Comparison of ENCODE assay signal across 1 cellular context in genomic region chr1:201153474-201154388, GRCh38.
A peak's percentile ranks its signal among the peaks of the same experiment; 100 is the strongest.
TF ChIP-seq lines count a peak whose summit lies in the region.

No MANE protein-coding gene starts in this region.

TF ChIP-seq in K562, 482 proteins besides CTCF, POLR2A, EP300 and RAD21 (continued from another document and continues in another):
- TF ChIP-seq, protein P1, sequence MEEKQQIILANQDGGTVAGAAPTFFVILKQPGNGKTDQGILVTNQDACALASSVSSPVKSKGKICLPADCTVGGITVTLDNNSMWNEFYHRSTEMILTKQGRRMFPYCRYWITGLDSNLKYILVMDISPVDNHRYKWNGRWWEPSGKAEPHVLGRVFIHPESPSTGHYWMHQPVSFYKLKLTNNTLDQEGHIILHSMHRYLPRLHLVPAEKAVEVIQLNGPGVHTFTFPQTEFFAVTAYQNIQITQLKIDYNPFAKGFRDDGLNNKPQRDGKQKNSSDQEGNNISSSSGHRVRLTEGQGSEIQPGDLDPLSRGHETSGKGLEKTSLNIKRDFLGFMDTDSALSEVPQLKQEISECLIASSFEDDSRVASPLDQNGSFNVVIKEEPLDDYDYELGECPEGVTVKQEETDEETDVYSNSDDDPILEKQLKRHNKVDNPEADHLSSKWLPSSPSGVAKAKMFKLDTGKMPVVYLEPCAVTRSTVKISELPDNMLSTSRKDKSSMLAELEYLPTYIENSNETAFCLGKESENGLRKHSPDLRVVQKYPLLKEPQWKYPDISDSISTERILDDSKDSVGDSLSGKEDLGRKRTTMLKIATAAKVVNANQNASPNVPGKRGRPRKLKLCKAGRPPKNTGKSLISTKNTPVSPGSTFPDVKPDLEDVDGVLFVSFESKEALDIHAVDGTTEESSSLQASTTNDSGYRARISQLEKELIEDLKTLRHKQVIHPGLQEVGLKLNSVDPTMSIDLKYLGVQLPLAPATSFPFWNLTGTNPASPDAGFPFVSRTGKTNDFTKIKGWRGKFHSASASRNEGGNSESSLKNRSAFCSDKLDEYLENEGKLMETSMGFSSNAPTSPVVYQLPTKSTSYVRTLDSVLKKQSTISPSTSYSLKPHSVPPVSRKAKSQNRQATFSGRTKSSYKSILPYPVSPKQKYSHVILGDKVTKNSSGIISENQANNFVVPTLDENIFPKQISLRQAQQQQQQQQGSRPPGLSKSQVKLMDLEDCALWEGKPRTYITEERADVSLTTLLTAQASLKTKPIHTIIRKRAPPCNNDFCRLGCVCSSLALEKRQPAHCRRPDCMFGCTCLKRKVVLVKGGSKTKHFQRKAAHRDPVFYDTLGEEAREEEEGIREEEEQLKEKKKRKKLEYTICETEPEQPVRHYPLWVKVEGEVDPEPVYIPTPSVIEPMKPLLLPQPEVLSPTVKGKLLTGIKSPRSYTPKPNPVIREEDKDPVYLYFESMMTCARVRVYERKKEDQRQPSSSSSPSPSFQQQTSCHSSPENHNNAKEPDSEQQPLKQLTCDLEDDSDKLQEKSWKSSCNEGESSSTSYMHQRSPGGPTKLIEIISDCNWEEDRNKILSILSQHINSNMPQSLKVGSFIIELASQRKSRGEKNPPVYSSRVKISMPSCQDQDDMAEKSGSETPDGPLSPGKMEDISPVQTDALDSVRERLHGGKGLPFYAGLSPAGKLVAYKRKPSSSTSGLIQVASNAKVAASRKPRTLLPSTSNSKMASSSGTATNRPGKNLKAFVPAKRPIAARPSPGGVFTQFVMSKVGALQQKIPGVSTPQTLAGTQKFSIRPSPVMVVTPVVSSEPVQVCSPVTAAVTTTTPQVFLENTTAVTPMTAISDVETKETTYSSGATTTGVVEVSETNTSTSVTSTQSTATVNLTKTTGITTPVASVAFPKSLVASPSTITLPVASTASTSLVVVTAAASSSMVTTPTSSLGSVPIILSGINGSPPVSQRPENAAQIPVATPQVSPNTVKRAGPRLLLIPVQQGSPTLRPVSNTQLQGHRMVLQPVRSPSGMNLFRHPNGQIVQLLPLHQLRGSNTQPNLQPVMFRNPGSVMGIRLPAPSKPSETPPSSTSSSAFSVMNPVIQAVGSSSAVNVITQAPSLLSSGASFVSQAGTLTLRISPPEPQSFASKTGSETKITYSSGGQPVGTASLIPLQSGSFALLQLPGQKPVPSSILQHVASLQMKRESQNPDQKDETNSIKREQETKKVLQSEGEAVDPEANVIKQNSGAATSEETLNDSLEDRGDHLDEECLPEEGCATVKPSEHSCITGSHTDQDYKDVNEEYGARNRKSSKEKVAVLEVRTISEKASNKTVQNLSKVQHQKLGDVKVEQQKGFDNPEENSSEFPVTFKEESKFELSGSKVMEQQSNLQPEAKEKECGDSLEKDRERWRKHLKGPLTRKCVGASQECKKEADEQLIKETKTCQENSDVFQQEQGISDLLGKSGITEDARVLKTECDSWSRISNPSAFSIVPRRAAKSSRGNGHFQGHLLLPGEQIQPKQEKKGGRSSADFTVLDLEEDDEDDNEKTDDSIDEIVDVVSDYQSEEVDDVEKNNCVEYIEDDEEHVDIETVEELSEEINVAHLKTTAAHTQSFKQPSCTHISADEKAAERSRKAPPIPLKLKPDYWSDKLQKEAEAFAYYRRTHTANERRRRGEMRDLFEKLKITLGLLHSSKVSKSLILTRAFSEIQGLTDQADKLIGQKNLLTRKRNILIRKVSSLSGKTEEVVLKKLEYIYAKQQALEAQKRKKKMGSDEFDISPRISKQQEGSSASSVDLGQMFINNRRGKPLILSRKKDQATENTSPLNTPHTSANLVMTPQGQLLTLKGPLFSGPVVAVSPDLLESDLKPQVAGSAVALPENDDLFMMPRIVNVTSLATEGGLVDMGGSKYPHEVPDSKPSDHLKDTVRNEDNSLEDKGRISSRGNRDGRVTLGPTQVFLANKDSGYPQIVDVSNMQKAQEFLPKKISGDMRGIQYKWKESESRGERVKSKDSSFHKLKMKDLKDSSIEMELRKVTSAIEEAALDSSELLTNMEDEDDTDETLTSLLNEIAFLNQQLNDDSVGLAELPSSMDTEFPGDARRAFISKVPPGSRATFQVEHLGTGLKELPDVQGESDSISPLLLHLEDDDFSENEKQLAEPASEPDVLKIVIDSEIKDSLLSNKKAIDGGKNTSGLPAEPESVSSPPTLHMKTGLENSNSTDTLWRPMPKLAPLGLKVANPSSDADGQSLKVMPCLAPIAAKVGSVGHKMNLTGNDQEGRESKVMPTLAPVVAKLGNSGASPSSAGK (IDR thresholded peaks at IDR 0.05) = no peak
- TF ChIP-seq, protein P2, sequence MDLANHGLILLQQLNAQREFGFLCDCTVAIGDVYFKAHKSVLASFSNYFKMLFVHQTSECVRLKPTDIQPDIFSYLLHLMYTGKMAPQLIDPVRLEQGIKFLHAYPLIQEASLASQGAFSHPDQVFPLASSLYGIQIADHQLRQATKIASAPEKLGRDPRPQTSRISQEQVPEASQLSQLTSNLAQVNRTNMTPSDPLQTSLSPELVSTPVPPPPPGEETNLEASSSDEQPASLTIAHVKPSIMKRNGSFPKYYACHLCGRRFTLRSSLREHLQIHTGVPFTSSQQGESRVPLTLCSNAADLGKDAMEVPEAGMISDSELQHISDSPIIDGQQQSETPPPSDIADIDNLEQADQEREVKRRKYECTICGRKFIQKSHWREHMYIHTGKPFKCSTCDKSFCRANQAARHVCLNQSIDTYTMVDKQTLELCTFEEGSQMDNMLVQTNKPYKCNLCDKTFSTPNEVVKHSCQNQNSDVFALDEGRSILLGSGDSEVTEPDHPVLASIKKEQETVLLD (IDR thresholded peaks at IDR 0.05) = peak; percentile 47; the same call in 1 of the 2 replicates
- TF ChIP-seq CREB3 (tag; conservative IDR thresholded peaks at IDR 0.05; ENCODE audit: low read depth) (no peak), HNRNPH1 (optimal IDR thresholded peaks at IDR 0.05; ENCODE audit: low read depth, low read length) (no peak), JUNB (CRISPR knock-in tag; conservative IDR thresholded peaks at IDR 0.05) (no peak), USF1 (CRISPR knock-in tag; IDR thresholded peaks at IDR 0.05) (no peak), CC2D1A (IDR thresholded peaks at IDR 0.05) (peak; percentile 88), BRF1 (IDR thresholded peaks at IDR 0.05; ENCODE audit: borderline replicate concordance, extremely low read depth, insufficient read length) (no peak), ESRRA (IDR thresholded peaks at IDR 0.05; ENCODE audit: borderline replicate concordance, low read depth) (peak; percentile 87; the same call in 1 of the 2 replicates), ARNT (IDR thresholded peaks at IDR 0.05) (no peak), POLR2AphosphoS2 (IDR thresholded peaks at IDR 0.05; ENCODE audit: low read length) (no peak), TFAM (CRISPR knock-in tag; conservative IDR thresholded peaks at IDR 0.05) (no peak), CBFA2T3 (IDR thresholded peaks at IDR 0.05) (peak; percentile 97), SIN3A (IDR thresholded peaks at IDR 0.05; ENCODE audit: borderline replicate concordance in 2 of 2, control insufficient read depth in 1 of 2, low read depth in 2 of 2, low read length in 2 of 2) (peak in 1 of 2 experiments; percentile 29; a peak in 1 of 4 replicates), NRF1 (conservative IDR thresholded peaks at IDR 0.05 in 1 of 2, IDR thresholded peaks at IDR 0.05 in 1 of 2) (no peak), RBM14 (IDR thresholded peaks at IDR 0.05; ENCODE audit: borderline replicate concordance, insufficient read depth, low read depth, low read length) (no peak), POLR2G (IDR thresholded peaks at IDR 0.05; ENCODE audit: low read depth, low read length) (peak; percentile 83), RBM22 (IDR thresholded peaks at IDR 0.05; ENCODE audit: low read depth, low read length, poor library complexity, severe bottlenecking) (no peak), HMG20B (CRISPR knock-in tag; IDR thresholded peaks at IDR 0.05) (no peak), ARID2 (IDR thresholded peaks at IDR 0.05) (no peak), FOXO4 (CRISPR knock-in tag; IDR thresholded peaks at IDR 0.05) (no peak), PBX2 (CRISPR knock-in tag; IDR thresholded peaks at IDR 0.05; ENCODE audit: low read depth) (no peak), PBX2 (tag; conservative IDR thresholded peaks at IDR 0.05; ENCODE audit: low read depth) (no peak), TARDBP (IDR thresholded peaks at IDR 0.05) (no peak), XRCC3 (IDR thresholded peaks at IDR 0.05) (no peak), BHLHE40 (IDR thresholded peaks at IDR 0.05; ENCODE audit: low read length) (no peak), CBX5 (IDR thresholded peaks at IDR 0.05; ENCODE audit: borderline replicate concordance, low read depth) (no peak), POLR2AphosphoS5 (IDR thresholded peaks at IDR 0.05; ENCODE audit: control insufficient read depth, insufficient read depth, low read depth, low read length) (peak; percentile 95), ZNF79 (CRISPR knock-in tag; IDR thresholded peaks at IDR 0.05; ENCODE audit: low read depth) (no peak), KAT2B (IDR thresholded peaks at IDR 0.05; ENCODE audit: low read depth, low read length) (no peak), ZNF764 (CRISPR knock-in tag; IDR thresholded peaks at IDR 0.05; ENCODE audit: low read depth) (no peak), E2F6 (IDR thresholded peaks at IDR 0.05; ENCODE audit: borderline replicate concordance in 1 of 2, extremely low read depth in 1 of 2, insufficient read depth in 1 of 2, insufficient read length in 1 of 2, low read depth in 1 of 2, low read length in 1 of 2, poor library complexity in 1 of 2, severe bottlenecking in 1 of 2) (peak in 1 of 2 experiments; percentile 4)
- TF ChIP-seq, protein P3, sequence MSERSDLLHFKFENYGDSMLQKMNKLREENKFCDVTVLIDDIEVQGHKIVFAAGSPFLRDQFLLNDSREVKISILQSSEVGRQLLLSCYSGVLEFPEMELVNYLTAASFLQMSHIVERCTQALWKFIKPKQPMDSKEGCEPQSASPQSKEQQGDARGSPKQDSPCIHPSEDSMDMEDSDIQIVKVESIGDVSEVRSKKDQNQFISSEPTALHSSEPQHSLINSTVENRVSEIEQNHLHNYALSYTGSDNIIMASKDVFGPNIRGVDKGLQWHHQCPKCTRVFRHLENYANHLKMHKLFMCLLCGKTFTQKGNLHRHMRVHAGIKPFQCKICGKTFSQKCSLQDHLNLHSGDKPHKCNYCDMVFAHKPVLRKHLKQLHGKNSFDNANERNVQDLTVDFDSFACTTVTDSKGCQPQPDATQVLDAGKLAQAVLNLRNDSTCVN (CRISPR knock-in tag; IDR thresholded peaks at IDR 0.05) = no peak
- TF ChIP-seq, protein P4, sequence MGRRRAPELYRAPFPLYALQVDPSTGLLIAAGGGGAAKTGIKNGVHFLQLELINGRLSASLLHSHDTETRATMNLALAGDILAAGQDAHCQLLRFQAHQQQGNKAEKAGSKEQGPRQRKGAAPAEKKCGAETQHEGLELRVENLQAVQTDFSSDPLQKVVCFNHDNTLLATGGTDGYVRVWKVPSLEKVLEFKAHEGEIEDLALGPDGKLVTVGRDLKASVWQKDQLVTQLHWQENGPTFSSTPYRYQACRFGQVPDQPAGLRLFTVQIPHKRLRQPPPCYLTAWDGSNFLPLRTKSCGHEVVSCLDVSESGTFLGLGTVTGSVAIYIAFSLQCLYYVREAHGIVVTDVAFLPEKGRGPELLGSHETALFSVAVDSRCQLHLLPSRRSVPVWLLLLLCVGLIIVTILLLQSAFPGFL (CRISPR knock-in tag; IDR thresholded peaks at IDR 0.05) = no peak
- TF ChIP-seq, protein P5, sequence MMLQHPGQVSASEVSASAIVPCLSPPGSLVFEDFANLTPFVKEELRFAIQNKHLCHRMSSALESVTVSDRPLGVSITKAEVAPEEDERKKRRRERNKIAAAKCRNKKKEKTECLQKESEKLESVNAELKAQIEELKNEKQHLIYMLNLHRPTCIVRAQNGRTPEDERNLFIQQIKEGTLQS (IDR thresholded peaks at IDR 0.05) = no peak
- TF ChIP-seq, protein P5 (CRISPR knock-in tag; conservative IDR thresholded peaks at IDR 0.05) = no peak
